24 cellular contexts compared by ENCODE assay signal in the genomic region with DNA sequence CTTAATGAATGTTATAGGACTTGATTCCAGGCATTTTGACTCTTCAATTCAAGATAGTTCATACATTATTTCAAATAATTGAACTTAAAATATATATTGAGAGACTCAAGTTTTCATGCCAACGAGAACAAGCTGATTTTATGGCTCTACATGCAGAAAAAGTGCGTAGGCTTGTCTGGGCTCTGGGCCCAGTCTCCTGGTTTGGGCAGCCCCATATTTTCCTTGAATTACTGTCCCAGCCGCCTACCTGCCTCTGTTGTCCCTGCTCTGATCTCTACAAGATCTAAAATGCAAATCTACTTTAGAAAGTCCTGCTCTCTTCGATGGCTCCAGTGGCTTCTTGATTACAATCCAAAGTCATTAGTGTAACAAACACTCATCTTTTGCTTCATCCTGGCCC.
DNase-seq lines count a peak whose midpoint lies in the region; ATAC-seq and TF ChIP-seq lines count a peak whose summit lies in the region.
"Had no signal": no experiment of that assay in that cellular context is flagged by ENCODE, and none has a peak within 500 bp of the region (broad histone marks: within the 10 kb centered on the region; RNA-seq: fewer than 3 reads in every experiment).

No MANE protein-coding gene starts in this region.

- H3K4me1 Mint-ChIP-seq in mesothelial cell of epicardium, result no peaks in the 10 kb centered on the region
- H3K4me1 Mint-ChIP-seq: CD14-positive monocyte; CD8-positive, alpha-beta memory T cell; GM23338 had no signal

- no peak overlapping the region for H3K27ac Mint-ChIP-seq in mesothelial cell of epicardium
- H3K27ac Mint-ChIP-seq: CD14-positive monocyte; CD4-positive, alpha-beta T cell; CD8-positive, alpha-beta memory T cell; GM23338 had no signal

- H3K27me3 Mint-ChIP-seq in mesothelial cell of epicardium (ENCODE audit: low read depth), result no peaks in the 10 kb centered on the region
- H3K27me3 Mint-ChIP-seq: CD4-positive, alpha-beta T cell; CD8-positive, alpha-beta memory T cell had no signal

- H3K9me3 Mint-ChIP-seq in mesothelial cell of epicardium, result peaks cover 10% of the 10 kb centered on the region

- H3K36me3 Mint-ChIP-seq in mesothelial cell of epicardium, result no peaks in the 10 kb centered on the region
- H3K36me3 Mint-ChIP-seq: CD14-positive monocyte; CD8-positive, alpha-beta memory T cell had no signal

- ATAC-seq in GM18502 (IDR thresholded peaks at IDR 0.05; ENCODE audit: poor library complexity, unreplicated experiment), result no peak
- ATAC-seq: A549, GM12878, GM23338 had no signal

- DNase-seq in anterior cingulate cortex (lab: John Stamatoyannopoulos, UW) (peak in 33 of 58 donors; percentile 3 to 72 (median 23)), inferior parietal cortex (ENCODE audit: extremely low spot score) (peak; percentile 54), occipital lobe (lab: John Stamatoyannopoulos, UW) (peak; percentile 47), iPS-NIHi7 (ENCODE audit: extremely low spot score) (no peak), mesothelial cell of epicardium (ENCODE audit: low spot score in 2 of 2, unreplicated experiment in 2 of 2) (no peak)
- DNase-seq: ACHN; AML-193; BE2C; CD4-positive, alpha-beta T cell; CD8-positive, alpha-beta memory T cell; DMS 273 treated with DMSO at 0.1 percent for 48 hours; DMS79; EL; GDM1; H7; HCEC 1CT had no signal

- H3K27ac ChIP-seq in temporal lobe (ENCODE audit: low read depth, low read length), result peak overlapping the region; percentile 31
- H3K27ac ChIP-seq: 22Rv1; A549; BLaER1 treated with 17β-estradiol and CSF1 and Interleukin-3, amounts not matched to agents 10 nM and 100 nM had no signal

- H3K4me3 Mint-ChIP-seq in mesothelial cell of epicardium, result no peak overlapping the region
- H3K4me3 Mint-ChIP-seq: CD14-positive monocyte; CD4-positive, alpha-beta T cell; CD8-positive, alpha-beta memory T cell; GM23338 had no signal

- TF ChIP-seq CTCF in mesothelial cell of epicardium (IDR thresholded peaks at IDR 0.05; ENCODE audit: unreplicated experiment), result no peak

Comparison
In these comparisons a context has a peak if more than half of its experiments do, and no peak if none do; other contexts are left out.
1. DNase-seq: peak in anterior cingulate cortex (33 of 58), inferior parietal cortex (single experiment) and occipital lobe (single experiment); none in iPS-NIHi7 (single experiment) and mesothelial cell of epicardium (0 of 2).